In genomic region chr9:120702075-120702474, GRCh38 we compare ENCODE assay signal across 13 cellular contexts. TPM values are rescaled to one million over a fixed set of nuclear protein-coding genes. Genes with fewer than 3 reads are reported as not detected.
DNase-seq lines count a peak whose midpoint lies in the region; ATAC-seq, FAIRE-seq and TF ChIP-seq lines count a peak whose summit lies in the region.
"Had no signal": no experiment of that assay in that cellular context is flagged by ENCODE, and none has a peak within 500 bp of the region (broad histone marks: within the 10 kb centered on the region; RNA-seq: fewer than 3 reads in every experiment).

No MANE protein-coding gene starts in this region.

- H3K27me3 ChIP-seq in HepG2 (ENCODE audit: control insufficient read depth in 1 of 2, insufficient read depth in 2 of 2, low read length in 2 of 2) (no peaks in the 10 kb centered on the region), right lobe of liver (no peaks in the 10 kb centered on the region), RWPE2 (ENCODE audit: insufficient read depth, poor library complexity, severe bottlenecking) (no peaks in the 10 kb centered on the region)

- TF ChIP-seq CTCF in HepG2 (CRISPR knock-in tag; IDR thresholded peaks at IDR 0.05) (no peak), right lobe of liver (IDR thresholded peaks at IDR 0.05) (no peak), RWPE2 (IDR thresholded peaks at IDR 0.05; ENCODE audit: poor library complexity, severe bottlenecking) (no peak), fibroblast of the aortic adventitia (IDR thresholded peaks at IDR 0.05; ENCODE audit: insufficient read depth, low read length) (no peak)

- H3K4me1 ChIP-seq in HepG2 (ENCODE audit: insufficient read depth, low read length) = peaks cover 25% of the 10 kb centered on the region
- H3K4me1 ChIP-seq in right lobe of liver = peaks cover 0 to 31% (median 7%) of the 10 kb centered on the region in 4 donors
- H3K4me1 ChIP-seq in RWPE2 (ENCODE audit: insufficient read depth, poor library complexity, severe bottlenecking) = no peaks in the 10 kb centered on the region

- FAIRE-seq in HepG2 (lab: Jason Lieb, UNC) = no peak

- intact Hi-C loops in HepG2 (cut with micrococcal nuclease; ENCODE audit: unreplicated experiment) = no loop called here
- intact Hi-C loops in right lobe of liver (cut with DNase I) = no loop called here

- TF ChIP-seq EP300 in HepG2 (IDR thresholded peaks at IDR 0.05; ENCODE audit: low read depth in 2 of 2, low read length in 2 of 2) (no peak), HepG2 (CRISPR knock-in tag; IDR thresholded peaks at IDR 0.05; ENCODE audit: borderline replicate concordance) (no peak)

- in situ Hi-C loops in HepG2 (cut with HindIII; ENCODE audit: extremely low pct_ligation_motif_present, low pct_unique_long_range_greater_than_20kb) = no loop called here

- H3K27ac ChIP-seq in HepG2 (ENCODE audit: extremely low read length, insufficient read depth, low read length) (no peak overlapping the region), right lobe of liver (no peak overlapping the region), RWPE2 (ENCODE audit: poor library complexity, severe bottlenecking) (no peak overlapping the region)

- no peak overlapping the region for H3K9ac ChIP-seq in HepG2 (ENCODE audit: insufficient read depth, low read depth, low read length)

- WGBS in HepG2 (ENCODE audit: low lambda C conversion rate) = 92% methylated on average over 1 of the region's 1 CpG
- WGBS in right lobe of liver (ENCODE audit: insufficient coverage, low coverage, low lambda C conversion rate, missing lambda C conversion rate) = 92% methylated on average over 1 of the region's 1 CpG

- no peak for TF ChIP-seq RAD21 in HepG2 (CRISPR knock-in tag; IDR thresholded peaks at IDR 0.05)

- TF ChIP-seq POLR2A in HepG2 (IDR thresholded peaks at IDR 0.05; ENCODE audit: insufficient read depth in 1 of 2, low read depth in 2 of 2, low read length in 2 of 2) (no peak), right lobe of liver (IDR thresholded peaks at IDR 0.05) (no peak)

- H3K4me2 ChIP-seq in HepG2 (ENCODE audit: low read depth, low read length) = no peak overlapping the region

- BruUV-seq in HepG2 (replicated peaks; lab: Mats Ljungman, UMichigan) = no TSS peak

- no peaks in the 10 kb centered on the region for H4K20me1 ChIP-seq in HepG2 (ENCODE audit: insufficient read depth, low read length)

- H3K79me2 ChIP-seq in HepG2 (ENCODE audit: insufficient read depth, low read length) = no peaks in the 10 kb centered on the region

- H3K36me3 ChIP-seq in HepG2 (replicated peaks in 1 of 2; ENCODE audit: control insufficient read depth in 1 of 2, insufficient read depth in 2 of 2, low read length in 2 of 2) = no peaks in the 10 kb centered on the region
- no peaks in the 10 kb centered on the region for H3K36me3 ChIP-seq in right lobe of liver
- H3K36me3 ChIP-seq in RWPE2 (ENCODE audit: low read depth) = no peaks in the 10 kb centered on the region

- no peaks in the 10 kb centered on the region for H3K9me3 ChIP-seq in HepG2 (ENCODE audit: low read length)
- H3K9me3 ChIP-seq in right lobe of liver = no peaks in the 10 kb centered on the region
- peaks cover 4% of the 10 kb centered on the region for H3K9me3 ChIP-seq in RWPE2 (ENCODE audit: severe bottlenecking)

- POLR2A ChIA-PET in HepG2 (lab: Yijun Ruan, JAX) = no interaction called here

- DNase-seq in HepG2 (ENCODE audit: low spot score) (peak; percentile 54), right lobe of liver (no peak), RWPE2 (ENCODE audit: low spot score) (no peak), fibroblast of the aortic adventitia (ENCODE audit: low read depth) (peak; percentile 15), mucosa of gallbladder (ENCODE audit: low spot score) (no peak), anterior cingulate cortex (lab: John Stamatoyannopoulos, UW) (no peak)
- no peak for DNase-seq in stimulated activated CD4-positive, alpha-beta T cell treated with anti-CD3 and anti-CD28 coated beads, Interleukin-4, amount 100 ng/mL, for 24 hours
- DNase-seq: C1 segment of cervical spinal cord, MV-4-11, NCI-H1417 treated with DMSO at 0.1 percent for 48 hours, NCI-H1930, SHP77 had no signal

- H2AFZ ChIP-seq in HepG2 (ENCODE audit: low read length) = no peak overlapping the region

- ATAC-seq in HepG2 = no peak
- ATAC-seq in right lobe of liver = no peak
- ATAC-seq in RWPE2 (ENCODE audit: low read depth) = peak; percentile 73
- ATAC-seq in HG03108 (IDR thresholded peaks at IDR 0.05; ENCODE audit: unreplicated experiment) = no peak

- H3K4me3 ChIP-seq in HepG2 (replicated peaks in 1 of 3; ENCODE audit: insufficient read depth in 1 of 3, low read depth in 2 of 3, low read length in 3 of 3) (no peak overlapping the region), right lobe of liver (no peak overlapping the region), RWPE2 (ENCODE audit: severe bottlenecking) (no peak overlapping the region), fibroblast of the aortic adventitia (ENCODE audit: low read depth, low read length) (no peak overlapping the region)

- CTCF ChIA-PET in HepG2 (lab: Yijun Ruan, JAX; ENCODE audit: low intra/inter-chr PET ratio, low total read pairs) = no interaction called here

TF ChIP-seq in HepG2, 621 proteins besides CTCF, POLR2A, EP300 and RAD21:
- no peak for TF ChIP-seq ZNF614 (CRISPR knock-in tag; IDR thresholded peaks at IDR 0.05; ENCODE audit: borderline replicate concordance)
- TF ChIP-seq ZNF558 (CRISPR knock-in tag; IDR thresholded peaks at IDR 0.05; ENCODE audit: borderline replicate concordance) = no peak
- TF ChIP-seq TBX3 (IDR thresholded peaks at IDR 0.05; ENCODE audit: borderline replicate concordance) = no peak

RNA-seq across cellular contexts. Expression of gene MEGF9, which starts 12.2 kb away (rescaled TPM):
- total RNA-seq in HepG2 (2016; rRNA removed; fragmentation: Illumina TruSeq; extraction: Trizol) (3.1 and 3.3 TPM in 2 replicates), right lobe of liver (10 to 100 TPM; 26.8 to 49.0 (median 38.2) TPM), fibroblast of the aortic adventitia (ENCODE audit: low replicate concordance) (10.7 and 14.1 TPM in 2 replicates), mucosa of gallbladder (15.5 TPM)
- 0.71 and 0.88 TPM in 2 replicates for total RNA-seq in HepG2 (2016; cell fraction: cytosol; rRNA removed; fragmentation: Illumina TruSeq; extraction: Trizol; ENCODE audit: low read depth)
- total RNA-seq in HepG2 (2016; cell fraction: insoluble cytoplasmic fraction; rRNA removed; fragmentation: Illumina TruSeq; extraction: Trizol) = 3.1 and 3.7 TPM in 2 replicates
- total RNA-seq in HepG2 (2016; cell fraction: membrane; rRNA removed; fragmentation: Illumina TruSeq; extraction: Trizol) = 4.3 and 4.5 TPM in 2 replicates
- 3.8 and 3.9 TPM in 2 replicates for total RNA-seq in HepG2 (2016; cell fraction: nucleus; rRNA removed; fragmentation: Illumina TruSeq; extraction: Trizol)
- 3.3 and 3.6 TPM in 2 replicates for polyA plus RNA-seq in HepG2 (2011; rRNA removed)
- 1.7 and 3.4 TPM in 2 replicates for polyA plus RNA-seq in HepG2 (2011; cell fraction: cytosol; rRNA removed)
- polyA plus RNA-seq in HepG2 (2011; cell fraction: nucleus; rRNA removed) = 0.82 and 1.6 TPM in 2 replicates
- 6.3 and 6.4 TPM in 2 replicates for polyA plus RNA-seq in HepG2 (2012)
- polyA plus RNA-seq in HepG2 (2016; cell fraction: cytosol; fragmentation: Illumina TruSeq; extraction: Trizol; ENCODE audit: low read depth) = 0.44 and 0.52 TPM in 2 replicates
- polyA plus RNA-seq in HepG2 (2016; cell fraction: insoluble cytoplasmic fraction; fragmentation: Illumina TruSeq; extraction: Trizol; ENCODE audit: low read depth) = 3.5 and 4.3 TPM in 2 replicates
- 2.7 and 2.9 TPM in 2 replicates for polyA plus RNA-seq in HepG2 (2016; cell fraction: membrane; fragmentation: Illumina TruSeq; extraction: Trizol; ENCODE audit: low read depth)
- polyA plus RNA-seq in HepG2 (2016; cell fraction: nucleus; fragmentation: Illumina TruSeq; extraction: Trizol; ENCODE audit: insufficient read depth, low read depth) = 4.6 and 4.7 TPM in 2 replicates
- polyA minus RNA-seq in HepG2 (2011; rRNA and poly(A)+ RNA removed; ENCODE audit: low replicate concordance) = 2.5 and 6.5 TPM in 2 replicates
- polyA minus RNA-seq in HepG2 (2011; cell fraction: cytosol; rRNA and poly(A)+ RNA removed) = 4.0 and 5.0 TPM in 2 replicates
- polyA minus RNA-seq in HepG2 (2011; cell fraction: nucleus; rRNA and poly(A)+ RNA removed) = 1.9 and 4.0 TPM in 2 replicates

Comparison
In these comparisons a context has a peak if more than half of its experiments do, and no peak if none do; other contexts are left out.
1. DNase-seq: peak in HepG2 (single experiment) and fibroblast of the aortic adventitia (single experiment); none in right lobe of liver (0 of 3), RWPE2 (single experiment), mucosa of gallbladder (single experiment), stimulated activated CD4-positive, alpha-beta T cell treated with anti-CD3 and anti-CD28 coated beads, Interleukin-4, amount 100 ng/mL, for 24 hours (single experiment) and anterior cingulate cortex (0 of 58).